In the genomic region with DNA sequence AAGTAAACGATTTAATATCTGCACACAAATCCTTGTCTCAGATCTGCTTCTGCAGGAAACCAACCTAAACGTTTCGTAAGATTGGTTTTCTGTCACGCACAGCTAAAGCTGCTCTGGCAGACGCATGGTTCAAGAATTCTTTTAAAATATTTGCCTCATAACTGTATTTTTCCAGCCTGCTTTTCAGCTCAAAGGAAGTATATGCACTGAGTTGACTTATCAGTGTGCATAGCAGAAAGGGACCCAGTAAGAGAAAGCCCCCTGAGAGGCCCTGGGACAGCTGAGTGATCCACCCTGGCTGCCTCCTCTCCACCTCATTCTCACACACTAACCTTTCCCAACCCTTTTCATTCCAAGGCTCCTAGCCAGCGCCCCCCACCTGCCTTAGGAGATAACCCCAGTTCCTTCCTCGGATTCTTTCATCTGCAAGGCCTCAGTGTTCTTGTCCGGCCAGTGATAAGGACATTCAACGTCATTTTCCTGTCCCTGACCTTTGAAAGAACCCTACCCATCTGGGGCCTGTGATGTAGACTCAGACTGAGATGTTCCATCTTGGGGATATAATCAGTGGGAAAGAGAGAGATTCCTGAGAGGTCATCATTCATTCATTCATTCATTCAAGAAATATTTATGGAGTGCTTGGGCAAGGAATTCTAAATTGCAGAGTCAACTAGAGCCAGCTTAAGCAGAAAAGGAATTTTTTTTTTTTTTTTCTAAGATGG, we compare ENCODE assay signal across 10 cellular contexts. TPM values are rescaled to one million over a fixed set of nuclear protein-coding genes. Genes with fewer than 3 reads are reported as not detected.
DNase-seq lines count a peak whose midpoint lies in the region; ATAC-seq, FAIRE-seq and TF ChIP-seq lines count a peak whose summit lies in the region.
"Had no signal": no experiment of that assay in that cellular context is flagged by ENCODE, and none has a peak within 500 bp of the region (broad histone marks: within the 10 kb centered on the region; RNA-seq: fewer than 3 reads in every experiment).

No MANE protein-coding gene starts in this region.

- peak overlapping the region; percentile 63 for H3K4me2 ChIP-seq in HepG2 (ENCODE audit: low read depth, low read length)

- in situ Hi-C loops in brain microvascular endothelial cell (cut with HindIII; ENCODE audit: low pct_ligation_motif_present, low sequenced_read_pairs) = no loop called here
- in situ Hi-C loops in HepG2 (cut with HindIII; ENCODE audit: extremely low pct_ligation_motif_present, low pct_unique_long_range_greater_than_20kb) = no loop called here

- no peak for TF ChIP-seq RAD21 in HepG2 (CRISPR knock-in tag; IDR thresholded peaks at IDR 0.05)

- TF ChIP-seq EP300 in HepG2 (IDR thresholded peaks at IDR 0.05; ENCODE audit: low read depth in 2 of 2, low read length in 2 of 2) (no peak), HepG2 (CRISPR knock-in tag; IDR thresholded peaks at IDR 0.05; ENCODE audit: borderline replicate concordance) (no peak)

- no peaks in the 10 kb centered on the region for H3K9me3 ChIP-seq in HepG2 (ENCODE audit: low read length)

- H3K4me1 ChIP-seq in HepG2 (ENCODE audit: insufficient read depth, low read length) = peaks cover 65% of the 10 kb centered on the region

- CTCF ChIA-PET in AG04449 (lab: Yijun Ruan, JAX) = interaction anchor here (1.0 to 1.2 kb wide), 2 partner anchors 22 to 56 kb away, joined by 3 read pairs; partner anchors contain the start of gene SLC9A8
- CTCF ChIA-PET in HepG2 (lab: Yijun Ruan, JAX; ENCODE audit: low intra/inter-chr PET ratio, low total read pairs) = no interaction called here

- no peaks in the 10 kb centered on the region for H3K79me2 ChIP-seq in HepG2 (ENCODE audit: insufficient read depth, low read length)

- no TSS peak for BruUV-seq in HepG2 (replicated peaks; lab: Mats Ljungman, UMichigan)

- intact Hi-C loops in HepG2 (cut with micrococcal nuclease; ENCODE audit: unreplicated experiment) = no loop called here

- no peak for FAIRE-seq in HepG2 (lab: Jason Lieb, UNC)

- no peak overlapping the region for H3K9ac ChIP-seq in HepG2 (ENCODE audit: insufficient read depth, low read depth, low read length)

- peak overlapping the region; percentile 37 for H2AFZ ChIP-seq in HepG2 (ENCODE audit: low read length)

- no peak overlapping the region for H3K4me3 ChIP-seq in AG04449 (ENCODE audit: low read depth, low read length)
- H3K4me3 ChIP-seq in brain microvascular endothelial cell (ENCODE audit: low read depth, low read length) = no peak overlapping the region
- H3K4me3 ChIP-seq in HepG2 (replicated peaks in 1 of 3; ENCODE audit: insufficient read depth in 1 of 3, low read depth in 2 of 3, low read length in 3 of 3) = peak overlapping the region in 2 of 3 experiments; percentile 1 to 13; a peak in 2 of 6 replicates

- ATAC-seq in HepG2 = peak; percentile 60
- no peak for ATAC-seq in HG02852 (IDR thresholded peaks at IDR 0.05; ENCODE audit: unreplicated experiment)
- no peak for ATAC-seq in GM18517 (IDR thresholded peaks at IDR 0.05; ENCODE audit: unreplicated experiment)

- DNase-seq in AG04449 (ENCODE audit: low read depth, low spot score) = peak; percentile 29
- peak; percentile 52 to 66 for DNase-seq in Kasumi-1 (lab: John Stamatoyannopoulos, UW)
- DNase-seq in brain microvascular endothelial cell = peak; percentile 73
- DNase-seq in HepG2 (ENCODE audit: low spot score) = peak; percentile 49
- no peak for DNase-seq in stimulated activated CD4-positive, alpha-beta T cell treated with anti-CD3 and anti-CD28 coated beads, Interleukin-12 subunit alpha, Interleukin-12 subunit beta, amount 100 ng/mL, for 4 hours
- no peak for DNase-seq in T-helper 2 cell
- DNase-seq: CD4-positive, alpha-beta memory T cell; MM.1S had no signal

- TF ChIP-seq CTCF in AG04449 (IDR thresholded peaks at IDR 0.05; ENCODE audit: insufficient read depth, low read length, missing control alignments) = no peak
- TF ChIP-seq CTCF in brain microvascular endothelial cell (IDR thresholded peaks at IDR 0.05; ENCODE audit: low read depth, low read length, missing control alignments) = no peak
- TF ChIP-seq CTCF in HepG2 (CRISPR knock-in tag; IDR thresholded peaks at IDR 0.05) = no peak

- H4K20me1 ChIP-seq in HepG2 (ENCODE audit: insufficient read depth, low read length) = no peaks in the 10 kb centered on the region

- TF ChIP-seq POLR2A in HepG2 (IDR thresholded peaks at IDR 0.05; ENCODE audit: insufficient read depth in 1 of 2, low read depth in 2 of 2, low read length in 2 of 2) = no peak

- WGBS in HepG2 (ENCODE audit: low lambda C conversion rate) = 2% methylated on average over 9 of the region's 9 CpGs

- peak overlapping the region; percentile 83 for H3K27ac ChIP-seq in brain microvascular endothelial cell
- no peak overlapping the region for H3K27ac ChIP-seq in HepG2 (ENCODE audit: extremely low read length, insufficient read depth, low read length)

- H3K27me3 ChIP-seq in brain microvascular endothelial cell (replicated peaks) = no peaks in the 10 kb centered on the region
- H3K27me3 ChIP-seq in HepG2 (ENCODE audit: control insufficient read depth in 1 of 2, insufficient read depth in 2 of 2, low read length in 2 of 2) = no peaks in the 10 kb centered on the region; a peak in 1 of 5 replicates

- POLR2A ChIA-PET in AG04449 (lab: Yijun Ruan, JAX) = no interaction called here
- POLR2A ChIA-PET in HepG2 (lab: Yijun Ruan, JAX) = interaction anchor here (3.2 kb wide), 1 partner anchor 23 kb away, joined by 11 read pairs; the partner anchor contains the start of gene SLC9A8

- H3K36me3 ChIP-seq in brain microvascular endothelial cell (replicated peaks) (no peaks in the 10 kb centered on the region), HepG2 (replicated peaks in 1 of 2; ENCODE audit: control insufficient read depth in 1 of 2, insufficient read depth in 2 of 2, low read length in 2 of 2) (no peaks in the 10 kb centered on the region)

TF ChIP-seq in HepG2, 621 proteins besides CTCF, POLR2A, EP300 and RAD21 (continues in another document):
- no peak for TF ChIP-seq CEBPZ (IDR thresholded peaks at IDR 0.05; ENCODE audit: low read length)
- peak; percentile 55; the same call in 1 of the 2 replicates for TF ChIP-seq RARA (CRISPR knock-in tag; IDR thresholded peaks at IDR 0.05)
- TF ChIP-seq ZFX (CRISPR knock-in tag; IDR thresholded peaks at IDR 0.05; ENCODE audit: low read depth) = peak; percentile 26; the same call in 1 of the 2 replicates
- TF ChIP-seq, protein P1, sequence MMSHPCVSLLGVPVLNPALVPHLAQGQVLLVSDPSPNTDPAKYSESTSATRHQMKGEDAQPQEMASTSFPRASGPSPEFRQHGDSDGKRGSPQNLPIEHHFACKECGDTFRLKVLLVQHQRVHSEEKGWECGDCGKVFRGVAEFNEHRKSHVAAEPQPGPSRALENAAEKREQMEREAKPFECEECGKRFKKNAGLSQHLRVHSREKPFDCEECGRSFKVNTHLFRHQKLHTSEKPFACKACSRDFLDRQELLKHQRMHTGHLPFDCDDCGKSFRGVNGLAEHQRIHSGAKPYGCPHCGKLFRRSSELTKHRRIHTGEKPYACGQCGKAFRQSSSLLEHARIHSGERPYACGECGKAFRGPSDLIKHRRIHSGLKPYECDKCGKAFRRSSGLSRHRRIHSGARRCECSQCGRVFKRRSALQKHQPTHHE (CRISPR knock-in tag; IDR thresholded peaks at IDR 0.05; ENCODE audit: borderline replicate concordance) = no peak
- no peak for TF ChIP-seq ZNF672 (CRISPR knock-in tag; IDR thresholded peaks at IDR 0.05)

RNA-seq across cellular contexts. Expression of gene SLC9A8, which starts 22.4 kb away (rescaled TPM):
- 2.6 and 7.4 TPM in 2 replicates for total RNA-seq in HepG2 (2016; rRNA removed; fragmentation: Illumina TruSeq; extraction: Trizol)
- total RNA-seq in HepG2 (2016; cell fraction: cytosol; rRNA removed; fragmentation: Illumina TruSeq; extraction: Trizol; ENCODE audit: low read depth) = 1.6 TPM in 2 replicates
- 2.1 and 7.4 TPM in 2 replicates for total RNA-seq in HepG2 (2016; cell fraction: insoluble cytoplasmic fraction; rRNA removed; fragmentation: Illumina TruSeq; extraction: Trizol)
- 2.2 and 2.6 TPM in 2 replicates for total RNA-seq in HepG2 (2016; cell fraction: membrane; rRNA removed; fragmentation: Illumina TruSeq; extraction: Trizol)
- total RNA-seq in HepG2 (2016; cell fraction: nucleus; rRNA removed; fragmentation: Illumina TruSeq; extraction: Trizol) = 13.8 and 19.0 TPM in 2 replicates
- 4.1 and 4.7 TPM in 2 replicates for polyA plus RNA-seq in HepG2 (2011; rRNA removed)
- polyA plus RNA-seq in HepG2 (2011; cell fraction: cytosol; rRNA removed) = 1.4 and 1.8 TPM in 2 replicates
- polyA plus RNA-seq in HepG2 (2011; cell fraction: nucleus; rRNA removed) = 17.3 and 20.8 TPM in 2 replicates
- 5.9 and 6.1 TPM in 2 replicates for polyA plus RNA-seq in HepG2 (2012)
- polyA plus RNA-seq in HepG2 (2016; cell fraction: cytosol; fragmentation: Illumina TruSeq; extraction: Trizol; ENCODE audit: low read depth) = 0.68 and 0.75 TPM in 2 replicates
- polyA plus RNA-seq in HepG2 (2016; cell fraction: insoluble cytoplasmic fraction; fragmentation: Illumina TruSeq; extraction: Trizol; ENCODE audit: low read depth) = 1.7 and 2.2 TPM in 2 replicates
- polyA plus RNA-seq in HepG2 (2016; cell fraction: membrane; fragmentation: Illumina TruSeq; extraction: Trizol; ENCODE audit: low read depth) = 1.2 and 1.5 TPM in 2 replicates
- polyA plus RNA-seq in HepG2 (2016; cell fraction: nucleus; fragmentation: Illumina TruSeq; extraction: Trizol; ENCODE audit: insufficient read depth, low read depth) = 21.2 and 22.1 TPM in 2 replicates
- polyA minus RNA-seq in HepG2 (2011; rRNA and poly(A)+ RNA removed; ENCODE audit: low replicate concordance) = 25.8 and 28.2 TPM in 2 replicates
- polyA minus RNA-seq in HepG2 (2011; cell fraction: cytosol; rRNA and poly(A)+ RNA removed) = 0.88 and 2.2 TPM in 2 replicates
- 26.4 and 27.8 TPM in 2 replicates for polyA minus RNA-seq in HepG2 (2011; cell fraction: nucleus; rRNA and poly(A)+ RNA removed)

Comparison
In these comparisons a context has a peak if more than half of its experiments do, and no peak if none do; other contexts are left out.
1. DNase-seq: peak in AG04449 (single experiment), Kasumi-1 (2 of 2), brain microvascular endothelial cell (single experiment) and HepG2 (single experiment); none in stimulated activated CD4-positive, alpha-beta T cell treated with anti-CD3 and anti-CD28 coated beads, Interleukin-12 subunit alpha, Interleukin-12 subunit beta, amount 100 ng/mL, for 4 hours (single experiment) and T-helper 2 cell (0 of 5).
2. H3K4me3 ChIP-seq: peak in HepG2 (2 of 3); none in AG04449 (single experiment) and brain microvascular endothelial cell (single experiment).